In genomic region chr1:66968574-66968973, GRCh38 we compare ENCODE assay signal across 1 cellular context.
TF ChIP-seq lines count a peak whose summit lies in the region.

No MANE protein-coding gene starts in this region.

TF ChIP-seq in GM12878, 131 proteins besides CTCF, POLR2A, EP300 and RAD21:
- TF ChIP-seq NR2C1 (IDR thresholded peaks at IDR 0.05): no peak
- TF ChIP-seq BCL11A (IDR thresholded peaks at IDR 0.05; ENCODE audit: low read depth, low read length): no peak
- TF ChIP-seq TAF1 (IDR thresholded peaks at IDR 0.05; ENCODE audit: borderline replicate concordance, low read depth, low read length): no peak
- no peak for TF ChIP-seq BHLHE40 (IDR thresholded peaks at IDR 0.05; ENCODE audit: borderline replicate concordance in 1 of 2, low read depth in 2 of 2, low read length in 1 of 2)
- no peak for TF ChIP-seq ASH2L (IDR thresholded peaks at IDR 0.05; ENCODE audit: borderline replicate concordance, low read depth)
- no peak for TF ChIP-seq SKIL (IDR thresholded peaks at IDR 0.05; ENCODE audit: low read depth, poor library complexity, severe bottlenecking)
- TF ChIP-seq ZBTB33 (IDR thresholded peaks at IDR 0.05): no peak
- TF ChIP-seq IRF4 (IDR thresholded peaks at IDR 0.05; ENCODE audit: low read depth, low read length): no peak
- no peak for TF ChIP-seq NR2F1 (conservative IDR thresholded peaks at IDR 0.05)
- TF ChIP-seq YBX1 (IDR thresholded peaks at IDR 0.05): no peak
- TF ChIP-seq BMI1 (IDR thresholded peaks at IDR 0.05; ENCODE audit: borderline replicate concordance): no peak
- TF ChIP-seq TCF3 (IDR thresholded peaks at IDR 0.05; ENCODE audit: borderline replicate concordance, insufficient read depth, low read depth, low read length): no peak
- no peak for TF ChIP-seq NBN (IDR thresholded peaks at IDR 0.05)
- TF ChIP-seq MLLT1 (IDR thresholded peaks at IDR 0.05): no peak
- no peak for TF ChIP-seq NKRF (conservative IDR thresholded peaks at IDR 0.05)
